1 cellular context compared by ENCODE assay signal in genomic region chr17:56785396-56785795, GRCh38.
TF ChIP-seq lines count a peak whose summit lies in the region.

No MANE protein-coding gene starts in this region.

TF ChIP-seq in IMR-90, 13 proteins besides CTCF, POLR2A, EP300 and RAD21:
- TF ChIP-seq CHD1 (IDR thresholded peaks at IDR 0.05; ENCODE audit: low read depth, low read length), result no peak
- TF ChIP-seq BHLHE40 (IDR thresholded peaks at IDR 0.05; ENCODE audit: low read depth, low read length), result no peak
- no peak for TF ChIP-seq MAFK (IDR thresholded peaks at IDR 0.05; ENCODE audit: low read depth, low read length)
TF ChIP-seq in IMR-90: peak in this region for 0.
